ENCODE assay signal across 8 cellular contexts in genomic region chr17:76408037-76408849, GRCh38. TPM values are rescaled to one million over a fixed set of nuclear protein-coding genes. Genes with fewer than 3 reads are reported as not detected.
DNase-seq lines count a peak whose midpoint lies in the region; ATAC-seq and TF ChIP-seq lines count a peak whose summit lies in the region.

No MANE protein-coding gene starts in this region.

- 63 to 80% (median 74%) methylated on average over 12 of the region's 12 CpGs for WGBS in adrenal gland, 4 donors

- TF ChIP-seq CTCF in GM12801 (IDR thresholded peaks at IDR 0.05; ENCODE audit: extremely low read depth, insufficient read length), result peak; percentile 75
- peak; percentile 81 for TF ChIP-seq CTCF in NB4 (IDR thresholded peaks at IDR 0.05; ENCODE audit: low read depth, low read length)
- TF ChIP-seq CTCF in adrenal gland (IDR thresholded peaks at IDR 0.05), result peak; percentile 56 to 86 (median 69)

- no peaks in the 10 kb centered on the region for H3K27me3 Mint-ChIP-seq in T-helper 17 cell

- H3K4me1 Mint-ChIP-seq in T-helper 17 cell, result peaks cover 17% of the 10 kb centered on the region

- no peak for TF ChIP-seq POLR2A in NB4 (IDR thresholded peaks at IDR 0.05; ENCODE audit: extremely low read depth, insufficient read length)
- no peak for TF ChIP-seq POLR2A in adrenal gland (IDR thresholded peaks at IDR 0.05)

- H3K27ac ChIP-seq in adrenal gland, result no peak overlapping the region

- H3K4me3 ChIP-seq in NB4 (ENCODE audit: low read depth, low read length) (no peak overlapping the region), adrenal gland (no peak overlapping the region)

- DNase-seq in NB4 (ENCODE audit: low read depth) (peak; percentile 70), T-helper 17 cell (peak; percentile 46 to 67 (median 46)), adrenal gland (peak; percentile 63 to 89 (median 72)), iris pigment epithelial cell (ENCODE audit: low read depth) (peak; percentile 38)
- DNase-seq in stimulated activated CD4-positive, alpha-beta T cell treated with anti-CD3 and anti-CD28 coated beads, Interleukin-4, amount 100 ng/mL, for 4 hours, result peak; percentile 61 to 67

- no peaks in the 10 kb centered on the region for H3K27me3 ChIP-seq in adrenal gland

- H3K27ac Mint-ChIP-seq in T-helper 17 cell, result peak overlapping the region; percentile 74

- H3K4me3 Mint-ChIP-seq in T-helper 17 cell, result no peak overlapping the region

- intact Hi-C loops in adrenal gland (cut with DNase I), result loop anchor here in 1 of 2 donors (10.0 kb wide), 2 partner anchors 47 to 97 kb away; partner anchors contain the start of genes RHBDF2 and UBE2O

- H3K36me3 ChIP-seq in adrenal gland (replicated peaks in 1 of 2), result peaks cover 0 to 3% of the 10 kb centered on the region in 2 donors

- peaks cover 11% of the 10 kb centered on the region for H3K36me3 Mint-ChIP-seq in T-helper 17 cell (ENCODE audit: low read depth)

- H3K9me3 ChIP-seq in T-helper 17 cell (ENCODE audit: control insufficient read depth, low read length, poor library complexity, severe bottlenecking) (no peaks in the 10 kb centered on the region), adrenal gland (replicated peaks in 1 of 3) (no peaks in the 10 kb centered on the region)

- H3K4me1 ChIP-seq in adrenal gland (replicated peaks in 1 of 2), result peaks cover 7 to 22% of the 10 kb centered on the region in 2 donors

- ATAC-seq in T-helper 17 cell (peak; percentile 89), GM19455 (IDR thresholded peaks at IDR 0.05; ENCODE audit: unreplicated experiment) (no peak), HG03097 (IDR thresholded peaks at IDR 0.05; ENCODE audit: low FRiP score, unreplicated experiment) (no peak)

RNA-seq across cellular contexts. Expression of gene SPHK1, which starts 23.8 kb away (rescaled TPM):
- total RNA-seq in T-helper 17 cell, result 1 to 10 TPM; 2.4 to 6.0 TPM
- 10 to 100 TPM in 2 of 8 donors, 1 to 10 TPM in 6; 1.8 to 15.3 (median 4.7) TPM for total RNA-seq in adrenal gland
- polyA plus RNA-seq in adrenal gland, result 10 to 100 TPM in 2 of 3 donors, under 1 TPM in 1; 0.53 to 14.0 (median 10.3) TPM

RNA-seq across cellular contexts. Expression of gene UBE2O, which starts 44.7 kb away (rescaled TPM):
- 10 to 100 TPM; 29.1 to 38.9 TPM for total RNA-seq in T-helper 17 cell
- total RNA-seq in adrenal gland, result 10 to 100 TPM; 11.4 to 21.8 (median 17.9) TPM
- polyA plus RNA-seq in adrenal gland, result 10 to 100 TPM in 2 of 3 donors, 1 to 10 TPM in 1; 9.8 to 21.3 (median 12.4) TPM

RNA-seq across cellular contexts. Expression of gene PRPSAP1, which starts 54.5 kb away (rescaled TPM):
- total RNA-seq in T-helper 17 cell (10 to 100 TPM; 19.4 to 22.1 TPM), adrenal gland (10 to 100 TPM; 33.0 to 79.3 (median 53.5) TPM)
- 10 to 100 TPM; 26.0 to 42.7 (median 37.1) TPM for polyA plus RNA-seq in adrenal gland

RNA-seq across cellular contexts. Expression of gene AANAT, which starts 59.2 kb away (rescaled TPM):
- total RNA-seq in T-helper 17 cell (not detected), adrenal gland (not detected)
- polyA plus RNA-seq in adrenal gland, result under 1 TPM in 2 of 3 donors, not detected in 1; 0.30 to 0.40 TPM
